In the genomic region with DNA sequence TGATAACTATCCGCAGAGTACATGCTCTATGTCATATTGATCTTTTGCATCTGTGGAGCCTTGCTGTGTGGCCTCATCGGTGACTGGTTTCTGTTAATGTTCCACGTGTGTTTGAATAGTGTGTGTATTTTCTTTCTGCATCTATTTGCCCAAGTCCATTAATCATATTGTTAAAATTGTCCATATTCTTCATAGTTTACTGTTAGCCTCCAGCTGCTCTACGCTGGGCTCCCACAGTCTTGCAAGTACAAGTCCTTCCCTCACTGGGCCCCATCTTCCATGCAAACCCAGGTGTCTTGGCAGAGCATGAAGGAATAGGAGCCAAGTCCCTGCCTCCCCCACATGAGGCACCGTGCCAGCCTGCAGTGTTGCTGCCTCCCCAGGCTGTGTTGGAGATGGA, we compare ENCODE assay signal across 8 cellular contexts.
A peak's percentile ranks its signal among the peaks of the same experiment; 100 is the strongest.
DNase-seq lines count a peak whose midpoint lies in the region; TF ChIP-seq lines count a peak whose summit lies in the region.
"Not testable (repeated sequence)": the region's sequence is repeated elsewhere in the genome, so short reads cannot be mapped to it uniquely, and the experiment has no call there.

No MANE protein-coding gene starts in this region.

- not testable (repeated sequence) for H3K27me3 ChIP-seq in hepatocyte

- not testable (repeated sequence) for H3K4me2 ChIP-seq in hepatocyte

- H3K4me3 ChIP-seq in hepatocyte = not testable (repeated sequence)

- not testable (repeated sequence) for H3K9me3 ChIP-seq in hepatocyte (ENCODE audit: low read depth)

- H3K4me1 ChIP-seq in hepatocyte (ENCODE audit: insufficient read depth) = not testable (repeated sequence)

- not testable (repeated sequence) for H3K79me2 ChIP-seq in hepatocyte

- H4K20me1 ChIP-seq in hepatocyte (ENCODE audit: insufficient read depth, poor library complexity, severe bottlenecking) = not testable (repeated sequence)

- not testable (repeated sequence) for H3K9me2 ChIP-seq in hepatocyte (replicated peaks; ENCODE audit: insufficient read depth)

- not testable (repeated sequence) for H3K36me3 ChIP-seq in hepatocyte (replicated peaks; ENCODE audit: insufficient read depth, low read depth)

- 53% methylated on average over 5 of the region's 5 CpGs for WGBS in hepatocyte (ENCODE audit: low lambda C conversion rate, missing lambda C conversion rate)

- not testable (repeated sequence) for TF ChIP-seq CTCF in hepatocyte (IDR thresholded peaks at IDR 0.05; ENCODE audit: poor library complexity)

- H3K27ac ChIP-seq in hepatocyte = not testable (repeated sequence)

- H2AFZ ChIP-seq in hepatocyte = not testable (repeated sequence)

- DNase-seq in Ammon's horn (ENCODE audit: low spot score) (peak; percentile 16), HuH-7.5 (ENCODE audit: low spot score) (peak; percentile 6), NCI-H2081 (lab: John Stamatoyannopoulos, UW) (peak; percentile 69 to 87), anterior cingulate cortex (lab: John Stamatoyannopoulos, UW) (peak in 32 of 58 donors; percentile 0 to 47 (median 9)), cerebellar cortex (ENCODE audit: low spot score) (peak; percentile 19), hepatocyte (ENCODE audit: low spot score) (peak; percentile 21), occipital lobe (lab: John Stamatoyannopoulos, UW) (peak; percentile 24), putamen (ENCODE audit: low spot score) (peak; percentile 8)

Comparison
In these comparisons a context has a peak if more than half of its experiments do, and no peak if none do; other contexts are left out.
1. DNase-seq: peak in every context shown above with its lines; median percentile 78 in NCI-H2081; 24 in occipital lobe; 21 in hepatocyte; 19 in cerebellar cortex; 16 in Ammon's horn; 9 in anterior cingulate cortex; 8 in putamen; 6 in HuH-7.5.